In the genomic region with DNA sequence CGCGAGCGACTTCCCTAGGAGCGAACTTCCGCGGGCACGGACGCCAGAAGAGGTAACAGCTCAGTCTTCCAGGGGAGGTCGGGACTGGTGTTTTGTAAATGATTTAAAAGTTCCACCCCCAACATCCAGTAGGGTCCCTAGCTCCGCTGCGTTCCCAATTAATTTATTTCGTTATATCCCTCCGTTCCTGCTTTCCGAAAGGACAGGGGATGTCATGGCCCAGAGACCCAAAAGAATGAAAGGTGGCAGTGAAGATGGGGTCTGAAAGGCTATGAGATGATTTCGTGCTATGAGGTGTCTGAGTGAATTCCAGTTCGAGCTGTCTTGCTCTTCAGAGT, we compare ENCODE assay signal across 11 cellular contexts. TPM values are rescaled to one million over a fixed set of nuclear protein-coding genes. Genes with fewer than 3 reads are reported as not detected.
DNase-seq lines count a peak whose midpoint lies in the region; ATAC-seq and TF ChIP-seq lines count a peak whose summit lies in the region.
"Had no signal": no experiment of that assay in that cellular context is flagged by ENCODE, and none has a peak within 500 bp of the region (broad histone marks: within the 10 kb centered on the region; RNA-seq: fewer than 3 reads in every experiment).

No MANE protein-coding gene starts in this region.

- H3K9me3 Mint-ChIP-seq in activated CD8-positive, alpha-beta memory T cell treated with anti-CD3 and anti-CD28 coated beads, Interleukin-2, amount 10 ng/mL, durations not matched to agents 7 days and 5 days (ENCODE audit: low read depth) = no peaks in the 10 kb centered on the region

- H3K4me3 Mint-ChIP-seq in activated CD8-positive, alpha-beta memory T cell treated with anti-CD3 and anti-CD28 coated beads, Interleukin-2, amount 10 ng/mL, durations not matched to agents 7 days and 5 days = peak overlapping the region; percentile 59

- H3K9me3 ChIP-seq in adipocyte (ENCODE audit: control insufficient read depth, low read length) (no peaks in the 10 kb centered on the region), iPS-20b (ENCODE audit: insufficient read depth, low read depth, low read length) (no peaks in the 10 kb centered on the region), stomach (no peaks in the 10 kb centered on the region)

- TF ChIP-seq EP300 in stomach (IDR thresholded peaks at IDR 0.05) = no peak

- no peak overlapping the region for H3K27ac Mint-ChIP-seq in activated CD8-positive, alpha-beta memory T cell treated with anti-CD3 and anti-CD28 coated beads, Interleukin-2, amount 10 ng/mL, durations not matched to agents 7 days and 5 days

- DNase-seq in activated CD8-positive, alpha-beta memory T cell treated with anti-CD3 and anti-CD28 coated beads, Interleukin-2, amount 10 ng/mL, durations not matched to agents 7 days and 5 days = no peak
- no peak for DNase-seq in activated CD8-positive, alpha-beta memory T cell treated with anti-CD3 and anti-CD28 coated beads for 24 hours
- DNase-seq in adipocyte (ENCODE audit: low read depth) (no peak), stomach (no peak), NCI-H1436 treated with DMSO at 0.1 percent for 48 hours (lab: John Stamatoyannopoulos, UW) (no peak)
- DNase-seq: NCI-H2081 treated with DMSO at 0.1 percent for 48 hours had no signal

- no peak for TF ChIP-seq CTCF in stomach (IDR thresholded peaks at IDR 0.05)

- peaks cover 77% of the 10 kb centered on the region for H3K27me3 Mint-ChIP-seq in activated CD8-positive, alpha-beta memory T cell treated with anti-CD3 and anti-CD28 coated beads, Interleukin-2, amount 10 ng/mL, durations not matched to agents 7 days and 5 days

- no peaks in the 10 kb centered on the region for H3K36me3 ChIP-seq in adipocyte (ENCODE audit: control insufficient read depth, insufficient read depth, low read length, severe bottlenecking)
- H3K36me3 ChIP-seq in iPS-20b (ENCODE audit: insufficient read depth, low read depth, low read length) = no peaks in the 10 kb centered on the region
- no peaks in the 10 kb centered on the region for H3K36me3 ChIP-seq in stomach

- no peak for ATAC-seq in activated CD8-positive, alpha-beta memory T cell treated with anti-CD3 and anti-CD28 coated beads, Interleukin-2, amount 10 ng/mL, durations not matched to agents 7 days and 5 days
- no peak for ATAC-seq in GM21723 (IDR thresholded peaks at IDR 0.05; ENCODE audit: unreplicated experiment)
- ATAC-seq in GM18517 (IDR thresholded peaks at IDR 0.05; ENCODE audit: unreplicated experiment) = no peak

- H3K27me3 ChIP-seq in adipocyte (replicated peaks; ENCODE audit: control insufficient read depth, insufficient read depth, low read length) = peaks cover 7% of the 10 kb centered on the region
- H3K27me3 ChIP-seq in iPS-20b (ENCODE audit: insufficient read depth, low read length) = peaks cover 88% of the 10 kb centered on the region
- H3K27me3 ChIP-seq in stomach = peaks cover 8 to 45% (median 25%) of the 10 kb centered on the region in 3 donors

- H3K27ac ChIP-seq in iPS-20b (ENCODE audit: low read length) (no peak overlapping the region), stomach (no peak overlapping the region)
- H3K27ac ChIP-seq: foreskin keratinocyte had no signal

- no peaks in the 10 kb centered on the region for H3K36me3 Mint-ChIP-seq in activated CD8-positive, alpha-beta memory T cell treated with anti-CD3 and anti-CD28 coated beads, Interleukin-2, amount 10 ng/mL, durations not matched to agents 7 days and 5 days

- peaks cover 8% of the 10 kb centered on the region for H3K4me1 Mint-ChIP-seq in activated CD8-positive, alpha-beta memory T cell treated with anti-CD3 and anti-CD28 coated beads, Interleukin-2, amount 10 ng/mL, durations not matched to agents 7 days and 5 days

- H3K9ac ChIP-seq in adipocyte (ENCODE audit: low read length) = peak overlapping the region; percentile 37
- peak overlapping the region; percentile 1; the same call in 1 of the 2 replicates for H3K9ac ChIP-seq in iPS-20b (ENCODE audit: low read depth, low read length)

- TF ChIP-seq POLR2A in stomach (IDR thresholded peaks at IDR 0.05) = no peak

- CTCF ChIA-PET in activated CD8-positive, alpha-beta memory T cell treated with anti-CD3 and anti-CD28 coated beads, Interleukin-2, amount 10 ng/mL, durations not matched to agents 7 days and 5 days (lab: Charles Lee) = interaction anchor here (0.5 to 1.1 kb wide), 3 partner anchors 36 to 237 kb away, joined by 3 to 4 read pairs (median 3); a partner anchor contains a TSS

- intact Hi-C loops in stomach (cut with DNase I; ENCODE audit: low total_unique reads) = no loop called here

- no peaks in the 10 kb centered on the region for H3K4me1 ChIP-seq in adipocyte (ENCODE audit: control insufficient read depth, insufficient read depth, low read length)
- no peaks in the 10 kb centered on the region; the same call in 1 of the 2 replicates for H3K4me1 ChIP-seq in iPS-20b (ENCODE audit: insufficient read depth, low read length)
- H3K4me1 ChIP-seq in stomach = peaks cover 7 to 13% (median 10%) of the 10 kb centered on the region in 4 donors

- 10 to 27% (median 15%) methylated on average over 9 to 16 of the region's 16 CpGs for WGBS in stomach, 5 donors

- H3K4me3 ChIP-seq in adipocyte (ENCODE audit: low read length) = peak overlapping the region; percentile 80
- peak overlapping the region; percentile 66 for H3K4me3 ChIP-seq in iPS-20b (ENCODE audit: low read length)
- peak overlapping the region; percentile 26 to 45 (median 39) for H3K4me3 ChIP-seq in stomach

RNA-seq across cellular contexts. Expression of a gene that starts 0.4 kb away (rescaled TPM):
- total RNA-seq in activated CD8-positive, alpha-beta memory T cell treated with anti-CD3 and anti-CD28 coated beads, Interleukin-2, amount 10 ng/mL, durations not matched to agents 7 days and 5 days = under 1 TPM in 1 of 2 experiments, not detected in 1; 0.18 TPM
- under 1 TPM in 1 of 5 donors, not detected in 4; 0.18 TPM for total RNA-seq in stomach
- under 1 TPM in 2 of 3 donors, not detected in 1; 0.10 to 0.31 TPM for polyA plus RNA-seq in stomach
- total RNA-seq: activated CD8-positive, alpha-beta memory T cell treated with anti-CD3 and anti-CD28 coated beads for 36 hours; foreskin keratinocyte had no signal

RNA-seq across cellular contexts. Expression of a gene that starts 35.8 kb away (rescaled TPM):
- total RNA-seq in activated CD8-positive, alpha-beta memory T cell treated with anti-CD3 and anti-CD28 coated beads, Interleukin-2, amount 10 ng/mL, durations not matched to agents 7 days and 5 days = 10 to 100 TPM; 59.5 to 61.0 TPM
- 100 to 1,000 TPM in 1 of 5 donors, 10 to 100 TPM in 4; 10.4 to 162 (median 34.5) TPM for total RNA-seq in stomach
- 10 to 100 TPM; 16.4 to 22.0 (median 18.6) TPM for polyA plus RNA-seq in stomach

RNA-seq across cellular contexts. Expression of a gene that starts 58.3 kb away (rescaled TPM):
- 100 to 1,000 TPM; 125 to 129 TPM for total RNA-seq in activated CD8-positive, alpha-beta memory T cell treated with anti-CD3 and anti-CD28 coated beads, Interleukin-2, amount 10 ng/mL, durations not matched to agents 7 days and 5 days
- 10 to 100 TPM in 2 of 5 donors, 1 to 10 TPM in 2, not detected in 1; 3.6 to 14.2 (median 10.1) TPM for total RNA-seq in stomach
- 1 to 10 TPM; 2.0 to 8.8 (median 4.8) TPM for polyA plus RNA-seq in stomach

Comparison
In these comparisons a context has a peak if more than half of its experiments do, and no peak if none do; other contexts are left out.
1. RNA of a gene that starts 58.3 kb away (total RNA-seq): 125 to 129 TPM in activated CD8-positive, alpha-beta memory T cell treated with anti-CD3 and anti-CD28 coated beads, Interleukin-2, amount 10 ng/mL, durations not matched to agents 7 days and 5 days; 3.6 to 14.2 TPM in stomach; every median in the first group is over 4 times any median in the second.
2. Peak in every context shown above with its lines, with median percentiles within 50 percentile points of each other: H3K4me3 ChIP-seq.